Comparison of ENCODE assay signal across 10 cellular contexts in the genomic region with DNA sequence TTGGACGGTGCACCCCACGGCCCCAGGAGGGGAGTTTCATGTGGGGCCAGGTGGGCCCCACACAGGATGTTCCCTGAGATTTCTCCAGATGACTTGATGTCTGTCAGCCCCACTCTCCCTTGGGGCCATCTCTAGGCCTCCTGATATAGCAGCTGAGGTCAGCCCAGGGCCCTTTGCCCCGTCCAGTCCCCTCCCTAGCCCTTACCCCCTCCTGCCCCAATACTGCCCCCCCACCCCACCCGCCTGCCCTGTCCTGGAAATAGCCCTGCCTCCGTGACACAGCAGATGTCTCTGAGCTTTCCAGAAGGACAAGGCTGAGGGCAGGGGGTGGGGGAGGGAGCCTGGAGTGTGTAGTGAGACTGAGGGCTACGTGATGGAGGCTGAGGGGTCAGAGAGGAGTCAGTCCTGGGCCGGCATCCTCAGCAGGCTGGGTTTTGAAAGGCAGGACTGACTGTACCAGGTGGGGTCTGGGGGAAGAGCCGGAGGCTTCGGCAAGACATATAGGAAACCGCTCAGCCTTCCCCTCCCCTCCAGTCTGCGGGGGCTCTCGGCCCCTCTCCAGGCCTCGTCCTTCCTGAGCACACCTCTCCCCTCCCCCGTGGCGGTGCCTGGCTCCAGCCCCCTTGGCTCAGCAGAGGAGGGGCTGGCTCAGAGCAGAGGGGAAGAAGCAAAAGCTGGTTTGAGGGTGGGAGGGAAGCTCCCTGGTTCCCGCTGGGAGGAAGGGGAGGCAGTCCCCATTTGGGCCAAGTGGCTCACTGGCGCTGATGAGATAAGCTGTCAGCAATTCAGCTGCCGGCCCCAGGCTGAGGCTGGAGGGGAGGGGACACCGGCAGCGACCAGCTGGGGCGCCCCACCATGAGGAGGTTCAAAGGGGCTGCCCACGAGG. TPM values are rescaled to one million over a fixed set of nuclear protein-coding genes. Genes with fewer than 3 reads are reported as not detected.
DNase-seq lines count a peak whose midpoint lies in the region; ATAC-seq and TF ChIP-seq lines count a peak whose summit lies in the region.
"Had no signal": no experiment of that assay in that cellular context is flagged by ENCODE, and none has a peak within 500 bp of the region (broad histone marks: within the 10 kb centered on the region; RNA-seq: fewer than 3 reads in every experiment).

No MANE protein-coding gene starts in this region.

- no peaks in the 10 kb centered on the region for H3K9me3 ChIP-seq in lower lobe of right lung

- peaks cover 53% of the 10 kb centered on the region for H3K27me3 ChIP-seq in lower lobe of right lung (ENCODE audit: low read depth)

- H3K4me1 Mint-ChIP-seq in brain: peaks cover 75% of the 10 kb centered on the region
- peaks cover 24% of the 10 kb centered on the region for H3K4me1 Mint-ChIP-seq in type B pancreatic cell (ENCODE audit: unreplicated experiment)
- peaks cover 14% of the 10 kb centered on the region for H3K4me1 Mint-ChIP-seq in activated naive CD4-positive, alpha-beta T cell treated with anti-CD3 and anti-CD28 coated beads, Interleukin-2, amount 10 ng/mL, durations not matched to agents 7 days and 5 days

- H3K27me3 Mint-ChIP-seq in brain (peaks cover 8% of the 10 kb centered on the region), type B pancreatic cell (peaks cover 11% of the 10 kb centered on the region)
- peaks cover 74% of the 10 kb centered on the region for H3K27me3 Mint-ChIP-seq in activated naive CD4-positive, alpha-beta T cell treated with anti-CD3 and anti-CD28 coated beads, Interleukin-2, amount 10 ng/mL, durations not matched to agents 7 days and 5 days

- ATAC-seq in lower lobe of right lung: no peak
- no peak for ATAC-seq in HG03520 (IDR thresholded peaks at IDR 0.05; ENCODE audit: unreplicated experiment)

- intact Hi-C loops in lower lobe of right lung (cut with DNase I): no loop called here

- H3K4me3 ChIP-seq in lower lobe of right lung: peak overlapping the region; percentile 50

- peak overlapping the region; percentile 90 to 98 (median 93) for H3K27ac Mint-ChIP-seq in brain
- peak overlapping the region; percentile 41 for H3K27ac Mint-ChIP-seq in type B pancreatic cell
- no peak overlapping the region for H3K27ac Mint-ChIP-seq in activated naive CD4-positive, alpha-beta T cell treated with anti-CD3 and anti-CD28 coated beads, Interleukin-2, amount 10 ng/mL, durations not matched to agents 7 days and 5 days
- H3K27ac Mint-ChIP-seq: activated naive CD4-positive, alpha-beta T cell treated with anti-CD3 and anti-CD28 coated beads, Interleukin-2, amount 50 U/mL, for 24 hours had no signal

- no peaks in the 10 kb centered on the region for H3K36me3 ChIP-seq in lower lobe of right lung

- H3K36me3 Mint-ChIP-seq in brain (no peaks in the 10 kb centered on the region), type B pancreatic cell (no peaks in the 10 kb centered on the region)
- no peaks in the 10 kb centered on the region for H3K36me3 Mint-ChIP-seq in activated naive CD4-positive, alpha-beta T cell treated with anti-CD3 and anti-CD28 coated beads, Interleukin-2, amount 10 ng/mL, durations not matched to agents 7 days and 5 days
- H3K36me3 Mint-ChIP-seq: activated naive CD4-positive, alpha-beta T cell treated with anti-CD3 and anti-CD28 coated beads, Interleukin-2, amount 50 U/mL, for 24 hours had no signal

- TF ChIP-seq CTCF in brain (conservative IDR thresholded peaks at IDR 0.05): no peak
- no peak for TF ChIP-seq CTCF in lower lobe of right lung (IDR thresholded peaks at IDR 0.05)
- no peak for TF ChIP-seq CTCF in type B pancreatic cell (conservative IDR thresholded peaks at IDR 0.05)

- H3K4me3 Mint-ChIP-seq in brain (peak overlapping the region; percentile 16 to 87 (median 82)), type B pancreatic cell (peak overlapping the region; percentile 88)
- H3K4me3 Mint-ChIP-seq in activated naive CD4-positive, alpha-beta T cell treated with anti-CD3 and anti-CD28 coated beads, Interleukin-2, amount 10 ng/mL, durations not matched to agents 7 days and 5 days: no peak overlapping the region
- H3K4me3 Mint-ChIP-seq: activated naive CD4-positive, alpha-beta T cell treated with anti-CD3 and anti-CD28 coated beads, Interleukin-2, amount 50 U/mL, for 24 hours had no signal

- peak overlapping the region; percentile 46 for H3K27ac ChIP-seq in lower lobe of right lung

- H3K4me1 ChIP-seq in lower lobe of right lung: peaks cover 46% of the 10 kb centered on the region

- DNase-seq in NCI-H2081 (lab: John Stamatoyannopoulos, UW) (peak; percentile 8 to 20), NCI-H2081 treated with DMSO at 0.1 percent for 48 hours (lab: John Stamatoyannopoulos, UW) (no peak), lower lobe of right lung (no peak), type B pancreatic cell (ENCODE audit: extremely low spot score, unreplicated experiment) (no peak), cerebellar nuclear complex (lab: John Stamatoyannopoulos, UW) (no peak)
- no peak for DNase-seq in activated naive CD4-positive, alpha-beta T cell treated with anti-CD3 and anti-CD28 coated beads, Interleukin-2, amount 10 ng/mL, durations not matched to agents 7 days and 5 days

- CTCF ChIA-PET in activated naive CD4-positive, alpha-beta T cell treated with anti-CD3 and anti-CD28 coated beads, Interleukin-2, amount 10 ng/mL, durations not matched to agents 7 days and 5 days (lab: Charles Lee): interaction anchor here (1.1 to 2.9 kb wide), 3 partner anchors 9 to 51 kb away, joined by 4 to 10 read pairs (median 9); no protein-coding TSS in a partner anchor

- no peaks in the 10 kb centered on the region for H3K9me3 Mint-ChIP-seq in brain
- H3K9me3 Mint-ChIP-seq in type B pancreatic cell: no peaks in the 10 kb centered on the region
- H3K9me3 Mint-ChIP-seq in activated naive CD4-positive, alpha-beta T cell treated with anti-CD3 and anti-CD28 coated beads, Interleukin-2, amount 10 ng/mL, durations not matched to agents 7 days and 5 days: no peaks in the 10 kb centered on the region
- H3K9me3 Mint-ChIP-seq: activated naive CD4-positive, alpha-beta T cell treated with anti-CD3 and anti-CD28 coated beads, Interleukin-2, amount 50 U/mL, for 24 hours had no signal

RNA-seq across cellular contexts. Expression of a gene that starts 2.0 kb away (rescaled TPM):
- 7.8 TPM for polyA plus RNA-seq in brain (ENCODE audit: insufficient read depth, low read depth, low replicate concordance)
- total RNA-seq in lower lobe of right lung (11.7 TPM), type B pancreatic cell (ENCODE audit: low replicate concordance) (20.3 and 54.0 TPM in 2 replicates)

RNA-seq across cellular contexts. Expression of a gene that starts 30.4 kb away (rescaled TPM):
- polyA plus RNA-seq in brain (ENCODE audit: insufficient read depth, low read depth, low replicate concordance): 392 TPM
- 208 TPM for total RNA-seq in lower lobe of right lung
- total RNA-seq in type B pancreatic cell (ENCODE audit: low replicate concordance): 144 and 157 TPM in 2 replicates

RNA-seq across cellular contexts. Expression of a gene that starts 40.5 kb away (rescaled TPM):
- polyA plus RNA-seq in brain (ENCODE audit: insufficient read depth, low read depth, low replicate concordance): 33.2 TPM
- total RNA-seq in lower lobe of right lung: 3.0 TPM
- total RNA-seq in type B pancreatic cell (ENCODE audit: low replicate concordance): 4.2 and 44.2 TPM in 2 replicates

RNA-seq across cellular contexts. Expression of a gene that starts 56.6 kb away (rescaled TPM):
- not detected for polyA plus RNA-seq in brain (ENCODE audit: insufficient read depth, low read depth, low replicate concordance)
- total RNA-seq in lower lobe of right lung (not detected), type B pancreatic cell (ENCODE audit: low replicate concordance) (not detected in 2 replicates)
- total RNA-seq: HT1080 had no signal

Comparison
In these comparisons a context has a peak if more than half of its experiments do, and no peak if none do; other contexts are left out.
1. DNase-seq: peak in NCI-H2081 (2 of 2); none in NCI-H2081 treated with DMSO at 0.1 percent for 48 hours (single experiment), lower lobe of right lung (single experiment), type B pancreatic cell (single experiment), cerebellar nuclear complex (0 of 2) and activated naive CD4-positive, alpha-beta T cell treated with anti-CD3 and anti-CD28 coated beads, Interleukin-2, amount 10 ng/mL, durations not matched to agents 7 days and 5 days (single experiment).